Comparison of ENCODE assay signal across 8 cellular contexts in the genomic region with DNA sequence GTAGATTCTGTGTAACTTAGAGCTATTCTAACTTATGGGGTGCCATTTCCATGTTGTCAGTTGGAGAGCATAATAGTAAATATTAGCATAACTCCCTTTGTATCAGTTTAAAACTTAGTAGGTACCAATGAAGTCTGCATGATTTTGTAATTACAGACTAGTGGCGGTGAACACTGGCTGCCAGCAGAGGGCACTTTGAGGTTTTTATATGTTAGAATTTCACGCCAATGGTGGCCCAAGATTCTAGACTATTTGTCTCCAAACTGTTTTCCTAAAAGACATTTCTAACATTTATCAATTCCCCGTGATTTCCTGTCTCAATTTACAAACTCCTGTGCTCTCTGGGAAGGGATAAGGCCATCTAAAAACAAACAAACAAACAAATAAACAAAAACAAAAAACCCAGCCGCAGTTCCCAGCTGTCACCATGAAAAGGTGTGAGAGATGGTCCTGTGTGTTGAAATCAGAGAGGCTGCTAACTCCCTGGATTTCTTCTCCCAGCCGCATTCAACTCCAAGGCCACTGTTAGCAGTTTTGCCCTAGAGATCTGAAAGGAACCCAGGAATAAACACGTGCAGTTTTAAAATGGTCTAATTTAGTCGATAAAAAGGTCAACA. TPM values are rescaled to one million over a fixed set of nuclear protein-coding genes. Genes with fewer than 3 reads are reported as not detected.
A peak's percentile ranks its signal among the peaks of the same experiment; 100 is the strongest.
DNase-seq lines count a peak whose midpoint lies in the region; ATAC-seq and TF ChIP-seq lines count a peak whose summit lies in the region.

No MANE protein-coding gene starts in this region.

- H3K4me1 ChIP-seq in GM23248 (ENCODE audit: insufficient read depth), result peaks cover 12% of the 10 kb centered on the region

- no peaks in the 10 kb centered on the region for H3K9me3 ChIP-seq in GM23248 (ENCODE audit: low read depth)

- peak; percentile 7 for DNase-seq in Caki2 (ENCODE audit: low read depth)
- peak; percentile 61 for DNase-seq in GM23248
- DNase-seq in NCI-H510A treated with DMSO at 0.1 percent for 48 hours (lab: John Stamatoyannopoulos, UW), result peak; percentile 77
- peak; percentile 25 to 65 for DNase-seq in T47D (ENCODE audit: low read depth in 1 of 2, low spot score in 1 of 2)
- DNase-seq in mesothelial cell of epicardium (ENCODE audit: low spot score in 2 of 2, unreplicated experiment in 2 of 2), result no peak
- DNase-seq in UCSD-AML1 (lab: John Stamatoyannopoulos, UW; ENCODE audit: unreplicated experiment), result no peak

- no peak overlapping the region for H3K4me3 ChIP-seq in GM23248

- peaks cover 8% of the 10 kb centered on the region for H3F3A ChIP-seq in GM23248 (ENCODE audit: insufficient read depth)

- in situ Hi-C loops in Caki2 (cut with HindIII; ENCODE audit: low pct_unique_long_range_greater_than_20kb, low sequenced_read_pairs) (no loop called here), GM23248 (cut with MboI) (loop anchor here (10.0 kb wide), 1 partner anchor 491 kb away; no protein-coding TSS in a partner anchor), T47D (cut with HindIII; ENCODE audit: low pct_unique_long_range_greater_than_20kb, low sequenced_read_pairs) (no loop called here)

- H3K27me3 Mint-ChIP-seq in mesothelial cell of epicardium (ENCODE audit: low read depth), result peaks cover 17% of the 10 kb centered on the region

- H3K36me3 ChIP-seq in GM23248 (ENCODE audit: low read depth), result no peaks in the 10 kb centered on the region

- no peaks in the 10 kb centered on the region for H3K27me3 ChIP-seq in GM23248 (replicated peaks; ENCODE audit: insufficient read depth)

- ATAC-seq in HG02623 (IDR thresholded peaks at IDR 0.05; ENCODE audit: unreplicated experiment), result no peak
- ATAC-seq in HG03196 (IDR thresholded peaks at IDR 0.05; ENCODE audit: unreplicated experiment), result no peak

- no peak overlapping the region for H2AFZ ChIP-seq in GM23248

- H3K9ac ChIP-seq in GM23248, result no peak overlapping the region

- no peaks in the 10 kb centered on the region for H3K36me3 Mint-ChIP-seq in mesothelial cell of epicardium

- no peaks in the 10 kb centered on the region for H3K79me2 ChIP-seq in GM23248 (ENCODE audit: insufficient read depth)

- H4K20me1 ChIP-seq in GM23248 (ENCODE audit: insufficient read depth), result no peaks in the 10 kb centered on the region

- no peak overlapping the region for H3K27ac ChIP-seq in GM23248

- no peaks in the 10 kb centered on the region for H3K9me2 ChIP-seq in GM23248 (ENCODE audit: insufficient read depth)

- no peak overlapping the region for H3K4me2 ChIP-seq in GM23248 (ENCODE audit: unreplicated experiment)

- peaks cover 4% of the 10 kb centered on the region for H3K9me3 Mint-ChIP-seq in mesothelial cell of epicardium

- no peaks in the 10 kb centered on the region for H3K4me1 Mint-ChIP-seq in mesothelial cell of epicardium

- H3K27ac Mint-ChIP-seq in mesothelial cell of epicardium, result no peak overlapping the region

- WGBS in GM23248 (ENCODE audit: low coverage in 1 of 2, low lambda C conversion rate in 2 of 2, missing lambda C conversion rate in 2 of 2), 2 experiments, result 43 to 46% methylated on average over 7 of the region's 7 CpGs

- TF ChIP-seq CTCF in mesothelial cell of epicardium (IDR thresholded peaks at IDR 0.05; ENCODE audit: unreplicated experiment), result peak; percentile 56

- H3K4me3 Mint-ChIP-seq in mesothelial cell of epicardium, result no peak overlapping the region

RNA-seq across cellular contexts. Expression of a gene that starts 57.6 kb away (rescaled TPM):
- total RNA-seq in Caki2 (2014; rRNA removed; shearing (Covaris generic); ENCODE audit: low replicate concordance), result 1.2 and 17.6 TPM in 2 replicates
- total RNA-seq in GM23248 (2014; rRNA removed; shearing (Covaris generic)), result 5.6 and 6.6 TPM in 2 replicates
- polyA plus RNA-seq in GM23248 (2016; fragmentation: Nextera tagmentation; extraction: Ambion mirVana), result 9.5 and 9.9 TPM in 2 replicates
- 15.4 to 16.5 TPM (median 15.9 TPM) in 3 replicates for total RNA-seq in mesothelial cell of epicardium

Comparison
In these comparisons a context has a peak if more than half of its experiments do, and no peak if none do; other contexts are left out.
1. DNase-seq: peak in Caki2 (single experiment), GM23248 (single experiment), NCI-H510A treated with DMSO at 0.1 percent for 48 hours (single experiment) and T47D (2 of 2); none in mesothelial cell of epicardium (0 of 2) and UCSD-AML1 (single experiment).